15 cellular contexts compared by ENCODE assay signal in the genomic region with DNA sequence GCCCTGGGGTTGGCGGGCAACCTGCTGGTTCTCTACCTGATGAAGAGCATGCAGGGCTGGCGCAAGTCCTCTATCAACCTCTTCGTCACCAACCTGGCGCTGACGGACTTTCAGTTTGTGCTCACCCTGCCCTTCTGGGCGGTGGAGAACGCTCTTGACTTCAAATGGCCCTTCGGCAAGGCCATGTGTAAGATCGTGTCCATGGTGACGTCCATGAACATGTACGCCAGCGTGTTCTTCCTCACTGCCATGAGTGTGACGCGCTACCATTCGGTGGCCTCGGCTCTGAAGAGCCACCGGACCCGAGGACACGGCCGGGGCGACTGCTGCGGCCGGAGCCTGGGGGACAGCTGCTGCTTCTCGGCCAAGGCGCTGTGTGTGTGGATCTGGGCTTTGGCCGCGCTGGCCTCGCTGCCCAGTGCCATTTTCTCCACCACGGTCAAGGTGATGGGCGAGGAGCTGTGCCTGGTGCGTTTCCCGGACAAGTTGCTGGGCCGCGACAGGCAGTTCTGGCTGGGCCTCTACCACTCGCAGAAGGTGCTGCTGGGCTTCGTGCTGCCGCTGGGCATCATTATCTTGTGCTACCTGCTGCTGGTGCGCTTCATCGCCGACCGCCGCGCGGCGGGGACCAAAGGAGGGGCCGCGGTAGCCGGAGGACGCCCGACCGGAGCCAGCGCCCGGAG. TPM values are rescaled to one million over a fixed set of nuclear protein-coding genes. Genes with fewer than 3 reads are reported as not detected.
DNase-seq lines count a peak whose midpoint lies in the region; ATAC-seq and TF ChIP-seq lines count a peak whose summit lies in the region.
"Had no signal": no experiment of that assay in that cellular context is flagged by ENCODE, and none has a peak within 500 bp of the region (broad histone marks: within the 10 kb centered on the region; RNA-seq: fewer than 3 reads in every experiment).

No MANE protein-coding gene starts in this region.

- ATAC-seq in left ventricle myocardium superior (no peak), GM19467 (IDR thresholded peaks at IDR 0.05; ENCODE audit: unreplicated experiment) (no peak)

- no peak overlapping the region for H2AFZ ChIP-seq in neural progenitor cell (replicated peaks)
- H2AFZ ChIP-seq: PC-9 had no signal

- no peak for TF ChIP-seq EP300 in transverse colon (IDR thresholded peaks at IDR 0.05; ENCODE audit: low read depth)

- H3K79me2 ChIP-seq in neural progenitor cell (ENCODE audit: low read depth): no peaks in the 10 kb centered on the region

- H3K36me3 ChIP-seq in left ventricle myocardium inferior (no peaks in the 10 kb centered on the region), neural progenitor cell (no peaks in the 10 kb centered on the region), transverse colon (no peaks in the 10 kb centered on the region)

- peaks cover 81% of the 10 kb centered on the region for H3K27me3 ChIP-seq in left ventricle myocardium inferior (ENCODE audit: low read depth)
- H3K27me3 ChIP-seq in dorsolateral prefrontal cortex: peaks cover 4 to 68% (median 42%) of the 10 kb centered on the region in 45 donors
- peaks cover 29% of the 10 kb centered on the region for H3K27me3 ChIP-seq in neural progenitor cell
- peaks cover 65% of the 10 kb centered on the region for H3K27me3 ChIP-seq in transverse colon

- H3K27ac Mint-ChIP-seq in neural progenitor cell: no peak overlapping the region

- peaks cover 20% of the 10 kb centered on the region for H3K4me1 ChIP-seq in left ventricle myocardium inferior
- no peaks in the 10 kb centered on the region for H3K4me1 ChIP-seq in neural progenitor cell
- H3K4me1 ChIP-seq in transverse colon: peaks cover 0 to 12% (median 7%) of the 10 kb centered on the region in 4 donors

- peaks cover 8% of the 10 kb centered on the region for H3K4me1 Mint-ChIP-seq in neural progenitor cell

- no peak overlapping the region for H3K9ac ChIP-seq in neural progenitor cell

- no peaks in the 10 kb centered on the region for H3K36me3 Mint-ChIP-seq in neural progenitor cell

- peak overlapping the region; percentile 61 for H3K4me3 ChIP-seq in left ventricle myocardium inferior
- H3K4me3 ChIP-seq in dorsolateral prefrontal cortex: peak overlapping the region in 42 of 59 donors; percentile 15 to 62 (median 46)
- H3K4me3 ChIP-seq in neural progenitor cell: no peak overlapping the region
- peak overlapping the region in 1 of 4 donors; percentile 35 for H3K4me3 ChIP-seq in transverse colon
- H3K4me3 ChIP-seq: body of pancreas, PC-9 had no signal

- H3K27me3 Mint-ChIP-seq in neural progenitor cell (ENCODE audit: insufficient read depth, low read depth): peaks cover 5% of the 10 kb centered on the region

- no peak overlapping the region for H3K4me2 ChIP-seq in neural progenitor cell
- H3K4me2 ChIP-seq: PC-9 had no signal

- H3K27ac ChIP-seq in left ventricle myocardium inferior (replicated peaks): no peak overlapping the region
- no peak overlapping the region for H3K27ac ChIP-seq in dorsolateral prefrontal cortex
- H3K27ac ChIP-seq in neural progenitor cell: no peak overlapping the region
- no peak overlapping the region for H3K27ac ChIP-seq in transverse colon
- H3K27ac ChIP-seq: body of pancreas, PC-9 had no signal

- DNase-seq in left ventricle myocardium inferior (no peak), left ventricle myocardium superior (no peak), dorsolateral prefrontal cortex (no peak), neural progenitor cell (ENCODE audit: low spot score) (no peak), transverse colon (no peak), SKM-1 (lab: John Stamatoyannopoulos, UW; ENCODE audit: unreplicated experiment) (no peak), NCI-H82 treated with DMSO at 0.1 percent for 48 hours (lab: John Stamatoyannopoulos, UW; ENCODE audit: unreplicated experiment) (no peak)
- DNase-seq: activated effector memory CD4-positive, alpha-beta T cell treated with anti-CD3 and anti-CD28 coated beads, Interleukin-2, amount 50 U/mL, for 16 hours; effector CD8-positive, alpha-beta T cell; GDM1; Kasumi-1; NCI-H524 treated with DMSO at 0.1 percent for 48 hours; PC-9 had no signal

- 64% methylated on average over 53 of the region's 53 CpGs; no CpG with 5 or more reads in 1 of the 2 donors for WGBS in transverse colon (ENCODE audit: low coverage in 1 of 2), 2 donors

- TF ChIP-seq CTCF in left ventricle myocardium inferior (IDR thresholded peaks at IDR 0.05; ENCODE audit: borderline replicate concordance): no peak
- TF ChIP-seq CTCF in dorsolateral prefrontal cortex (IDR thresholded peaks at IDR 0.05 in 54 of 56, conservative IDR thresholded peaks at IDR 0.05 in 2 of 56; ENCODE audit: low read depth in 1 of 56, partially characterized antibody in 56 of 56): no peak
- no peak for TF ChIP-seq CTCF in neural progenitor cell (IDR thresholded peaks at IDR 0.05)
- TF ChIP-seq CTCF in transverse colon (IDR thresholded peaks at IDR 0.05): no peak

- H3K4me3 Mint-ChIP-seq in neural progenitor cell: peak overlapping the region; percentile 60

- no peaks in the 10 kb centered on the region for H3K9me3 Mint-ChIP-seq in neural progenitor cell

- peaks cover 10% of the 10 kb centered on the region for H4K20me1 ChIP-seq in neural progenitor cell (ENCODE audit: low read depth)

- no peak for TF ChIP-seq POLR2A in transverse colon (IDR thresholded peaks at IDR 0.05)

- intact Hi-C loops in left ventricle myocardium inferior (cut with micrococcal nuclease) (no loop called here), left ventricle myocardium superior (cut with micrococcal nuclease) (loop anchor here (10.0 kb wide), 1 partner anchor 502 kb away; no protein-coding TSS in a partner anchor), dorsolateral prefrontal cortex (cut with DNase I) (loop anchor here in 1 of 2 donors (10.0 kb wide), 1 partner anchor 462 kb away; no protein-coding TSS in a partner anchor), transverse colon (cut with DNase I; ENCODE audit: low total_unique reads) (loop anchor here (10.0 kb wide), 1 partner anchor 502 kb away; no protein-coding TSS in a partner anchor)

- in situ Hi-C loops in transverse colon (cut with MboI; ENCODE audit: low pct_ligation_motif_present in 1 of 4, low pct_unique_long_range_greater_than_20kb in 1 of 4, low sequenced_read_pairs in 3 of 4): loop anchor here in 3 of 4 donors (10.0 to 25.0 kb wide), 3 partner anchors 475 to 502 kb away; partner anchors contain the start of gene TARS1 (in 1 of the 3)

- H3K9me3 ChIP-seq in left ventricle myocardium inferior (replicated peaks) (no peaks in the 10 kb centered on the region), neural progenitor cell (ENCODE audit: low read depth) (no peaks in the 10 kb centered on the region), transverse colon (no peaks in the 10 kb centered on the region)
- H3K9me3 ChIP-seq: body of pancreas had no signal

- no peaks in the 10 kb centered on the region for H3F3A ChIP-seq in neural progenitor cell (ENCODE audit: low read depth)

RNA-seq across cellular contexts. Expression of gene RXFP3, which starts 1.0 kb away (rescaled TPM):
- total RNA-seq in left ventricle myocardium inferior (not detected), left ventricle myocardium superior (not detected), dorsolateral prefrontal cortex (1 to 10 TPM in 16 of 120 experiments, under 1 TPM in 81, not detected in 23; 0.25 to 1.9 (median 0.60) TPM), neural progenitor cell (ENCODE audit: low replicate concordance) (not detected in 2 replicates), transverse colon (not detected)
- total RNA-seq: body of pancreas, PC-9 had no signal

RNA-seq across cellular contexts. Expression of gene ADAMTS12, which starts 45.4 kb away (rescaled TPM):
- 0.85 TPM for total RNA-seq in left ventricle myocardium inferior
- 1.4 TPM for total RNA-seq in left ventricle myocardium superior
- 1 to 10 TPM in 23 of 120 experiments, under 1 TPM in 94, not detected in 3; 0.07 to 3.3 (median 0.49) TPM for total RNA-seq in dorsolateral prefrontal cortex
- total RNA-seq in neural progenitor cell (ENCODE audit: low replicate concordance): 15.6 and 16.7 TPM in 2 replicates
- 1 to 10 TPM in 3 of 4 donors, under 1 TPM in 1; 0.60 to 4.1 (median 1.3) TPM for total RNA-seq in transverse colon

RNA-seq across cellular contexts. Expression of gene SLC45A2, which starts 47.3 kb away (rescaled TPM):
- total RNA-seq in left ventricle myocardium inferior (not detected), left ventricle myocardium superior (not detected), dorsolateral prefrontal cortex (1 to 10 TPM in 93 of 120 experiments, under 1 TPM in 27; 0.20 to 5.9 (median 1.5) TPM), neural progenitor cell (ENCODE audit: low replicate concordance) (0.06 TPM in 1 of 2 replicates, not detected in the other), transverse colon (1 to 10 TPM in 1 of 4 donors, under 1 TPM in 1, not detected in 2; 0.95 to 1.6 TPM)
- total RNA-seq: body of pancreas had no signal
